21 cellular contexts compared by ENCODE assay signal in the genomic region with DNA sequence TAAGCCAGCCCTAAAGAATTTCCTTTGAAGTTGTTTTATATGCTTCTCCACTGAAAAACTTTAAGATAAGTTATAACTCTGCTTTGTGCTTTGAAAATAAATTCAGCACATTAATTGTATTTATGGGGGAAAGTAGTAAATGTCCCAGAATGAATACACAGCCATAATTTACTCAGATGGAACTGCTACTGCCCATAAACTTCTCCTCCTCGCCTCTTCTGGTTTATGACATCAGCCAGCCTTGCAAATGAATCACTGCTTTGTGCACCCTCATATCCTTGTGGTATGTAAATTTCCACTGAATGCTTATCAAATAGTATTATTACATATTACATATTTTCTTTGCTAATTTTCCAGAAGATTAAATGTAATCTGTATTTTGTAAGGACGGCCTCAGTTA.
DNase-seq lines count a peak whose midpoint lies in the region; ATAC-seq and TF ChIP-seq lines count a peak whose summit lies in the region.
"Had no signal": no experiment of that assay in that cellular context is flagged by ENCODE, and none has a peak within 500 bp of the region (broad histone marks: within the 10 kb centered on the region; RNA-seq: fewer than 3 reads in every experiment).

No MANE protein-coding gene starts in this region.

- TF ChIP-seq CTCF in fibroblast of villous mesenchyme (IDR thresholded peaks at IDR 0.05; ENCODE audit: insufficient read depth, low read depth, low read length) (no peak), nephron progenitor cell (IDR thresholded peaks at IDR 0.05) (no peak), mucosa of descending colon (IDR thresholded peaks at IDR 0.05) (no peak)

- H3K27me3 Mint-ChIP-seq in nephron progenitor cell (ENCODE audit: low read depth, poor library complexity): peaks cover 4% of the 10 kb centered on the region
- no peaks in the 10 kb centered on the region for H3K27me3 Mint-ChIP-seq in activated T-cell treated with anti-CD3 and anti-CD28 coated beads, Interleukin-2, amount 50 U/mL, for 24 hours

- peaks cover 36% of the 10 kb centered on the region for H3K4me1 Mint-ChIP-seq in nephron progenitor cell
- peaks cover 3% of the 10 kb centered on the region for H3K4me1 Mint-ChIP-seq in activated T-cell treated with anti-CD3 and anti-CD28 coated beads, Interleukin-2, amount 50 U/mL, for 24 hours (ENCODE audit: low read depth)

- no peak overlapping the region for H3K4me3 Mint-ChIP-seq in nephron progenitor cell
- no peak overlapping the region for H3K4me3 Mint-ChIP-seq in activated T-cell treated with anti-CD3 and anti-CD28 coated beads, Interleukin-2, amount 50 U/mL, for 24 hours

- ATAC-seq in mucosa of descending colon: no peak
- ATAC-seq: esophagus mucosa, left ventricle myocardium superior had no signal

- no peaks in the 10 kb centered on the region for H3K36me3 ChIP-seq in mucosa of descending colon (ENCODE audit: low read depth)

- H3K4me1 ChIP-seq in mucosa of descending colon (ENCODE audit: low read depth): no peaks in the 10 kb centered on the region

- H3K27ac Mint-ChIP-seq in nephron progenitor cell: no peak overlapping the region
- H3K27ac Mint-ChIP-seq in activated T-cell treated with anti-CD3 and anti-CD28 coated beads, Interleukin-2, amount 50 U/mL, for 24 hours: no peak overlapping the region

- H3K4me3 ChIP-seq in fibroblast of villous mesenchyme (ENCODE audit: low read depth, low read length) (no peak overlapping the region), mucosa of descending colon (no peak overlapping the region)

- no peaks in the 10 kb centered on the region for H3K9me3 ChIP-seq in mucosa of descending colon

- intact Hi-C loops in mucosa of descending colon (cut with DNase I, micrococcal nuclease): no loop called here

- H3K9me3 Mint-ChIP-seq in nephron progenitor cell: no peaks in the 10 kb centered on the region
- H3K9me3 Mint-ChIP-seq in activated T-cell treated with anti-CD3 and anti-CD28 coated beads, Interleukin-2, amount 50 U/mL, for 24 hours: no peaks in the 10 kb centered on the region

- DNase-seq in EH (ENCODE audit: low read depth) (peak; percentile 1), NCI-H226 (peak; percentile 34), fibroblast of villous mesenchyme (ENCODE audit: low read depth) (peak; percentile 37), nephron progenitor cell (peak; percentile 1), KG1 (lab: John Stamatoyannopoulos, UW) (no peak), NCI-H1930 (lab: John Stamatoyannopoulos, UW) (no peak), mucosa of descending colon (no peak)
- no peak for DNase-seq in activated T-cell treated with anti-CD3 and anti-CD28 coated beads, Interleukin-2, amount 50 U/mL, for 24 hours
- DNase-seq: activated gamma-delta T cell treated with Interleukin-2 at 50 U/mL for 16 hours; C1 segment of cervical spinal cord; central memory CD4-positive, alpha-beta T cell; DMS 273 treated with DMSO at 0.1 percent for 48 hours; H7; left ventricle myocardium superior; NCI-H1092 treated with DMSO at 0.1 percent for 48 hours; NCI-H524; nucleus accumbens; retina; stimulated activated CD8-positive, alpha-beta memory T cell treated with anti-CD3 and anti-CD28 coated beads, Interleukin-4, amount 100 ng/mL, for 48 hours; T-helper 2 cell had no signal

- H3K36me3 Mint-ChIP-seq in nephron progenitor cell (ENCODE audit: low read depth): no peaks in the 10 kb centered on the region
- no peaks in the 10 kb centered on the region for H3K36me3 Mint-ChIP-seq in activated T-cell treated with anti-CD3 and anti-CD28 coated beads, Interleukin-2, amount 50 U/mL, for 24 hours (ENCODE audit: low read depth)

Comparison
In these comparisons a context has a peak if more than half of its experiments do, and no peak if none do; other contexts are left out.
1. DNase-seq: peak in EH (single experiment), NCI-H226 (single experiment), fibroblast of villous mesenchyme (single experiment) and nephron progenitor cell (single experiment); none in activated T-cell treated with anti-CD3 and anti-CD28 coated beads, Interleukin-2, amount 50 U/mL, for 24 hours (single experiment), KG1 (single experiment), NCI-H1930 (0 of 2) and mucosa of descending colon (0 of 3).